Comparison of ENCODE assay signal across 10 cellular contexts in genomic region chr1:108817016-108817415, GRCh38. TPM values are rescaled to one million over a fixed set of nuclear protein-coding genes. Genes with fewer than 3 reads are reported as not detected.
DNase-seq lines count a peak whose midpoint lies in the region; ATAC-seq lines count a peak whose summit lies in the region.
"Had no signal": no experiment of that assay in that cellular context is flagged by ENCODE, and none has a peak within 500 bp of the region (broad histone marks: within the 10 kb centered on the region; RNA-seq: fewer than 3 reads in every experiment).

No MANE protein-coding gene starts in this region.

- H3K36me3 ChIP-seq in ACC112 (ENCODE audit: insufficient read depth, low read length) (no peaks in the 10 kb centered on the region), ectodermal cell (ENCODE audit: control insufficient read depth, insufficient read depth, low read length) (no peaks in the 10 kb centered on the region), mucosa of rectum (ENCODE audit: control insufficient read depth in 2 of 2, insufficient read depth in 2 of 2, low read length in 2 of 2) (no peaks in the 10 kb centered on the region)

- H3K9me3 ChIP-seq in ectodermal cell (ENCODE audit: control insufficient read depth, low read length): no peaks in the 10 kb centered on the region
- no peaks in the 10 kb centered on the region for H3K9me3 ChIP-seq in mucosa of rectum (ENCODE audit: control insufficient read depth in 2 of 2, low read length in 2 of 2)

- H3K79me2 ChIP-seq in ACC112 (ENCODE audit: control insufficient read depth, insufficient read depth, low read length, unreplicated experiment): no peaks in the 10 kb centered on the region

- peaks cover 31% of the 10 kb centered on the region for H3K4me1 ChIP-seq in ACC112 (ENCODE audit: control insufficient read depth, insufficient read depth, low read length, unreplicated experiment)
- peaks cover 16% of the 10 kb centered on the region for H3K4me1 ChIP-seq in ectodermal cell (ENCODE audit: control insufficient read depth, insufficient read depth, low read length)
- peaks cover 8 to 16% of the 10 kb centered on the region in 2 donors for H3K4me1 ChIP-seq in mucosa of rectum (ENCODE audit: control insufficient read depth in 2 of 2, insufficient read depth in 2 of 2, low read length in 2 of 2)

- H3K4me3 ChIP-seq in ACC112 (ENCODE audit: low read depth, low read length) (peak overlapping the region; percentile 68), ectodermal cell (ENCODE audit: insufficient read depth, low read depth, low read length) (no peak overlapping the region), mucosa of rectum (ENCODE audit: low read length in 2 of 2) (peak overlapping the region; percentile 43 to 55)

- peak overlapping the region; percentile 24 to 33 for H3K9ac ChIP-seq in mucosa of rectum (ENCODE audit: low read depth in 1 of 2, low read length in 2 of 2)
- H3K9ac ChIP-seq: KMS-11 had no signal

- DNase-seq in NCI-H2107 (lab: John Stamatoyannopoulos, UW): peak; percentile 64
- no peak for DNase-seq in stimulated activated CD4-positive, alpha-beta T cell treated with anti-CD3 and anti-CD28 coated beads, Interleukin-2, amount 100 ng/mL, for 24 hours
- DNase-seq in stimulated activated CD4-positive, alpha-beta T cell treated with anti-CD3 and anti-CD28 coated beads, Interleukin-15, amount 100 ng/mL, for 24 hours: no peak
- DNase-seq: CD4-positive, CD25-positive, alpha-beta regulatory T cell had no signal

- 68 to 83% methylated on average over 8 of the region's 8 CpGs for WGBS in ectodermal cell, 2 experiments

- ATAC-seq in HG02798 (IDR thresholded peaks at IDR 0.05; ENCODE audit: poor library complexity, unreplicated experiment): no peak
- ATAC-seq in GM19351 (IDR thresholded peaks at IDR 0.05; ENCODE audit: unreplicated experiment): no peak

- peak overlapping the region; percentile 54 for H2AFZ ChIP-seq in ACC112 (ENCODE audit: low read length, unreplicated experiment)

- no peaks in the 10 kb centered on the region for H3K27me3 ChIP-seq in ACC112 (ENCODE audit: insufficient read depth, low read length)
- H3K27me3 ChIP-seq in ectodermal cell (ENCODE audit: control insufficient read depth, insufficient read depth, low read length, poor library complexity, severe bottlenecking): no peaks in the 10 kb centered on the region
- no peaks in the 10 kb centered on the region for H3K27me3 ChIP-seq in mucosa of rectum (ENCODE audit: control insufficient read depth in 2 of 2, insufficient read depth in 2 of 2, low read length in 2 of 2)

- H3K27ac ChIP-seq in ACC112 (ENCODE audit: low read depth, low read length) (peak overlapping the region; percentile 96), ectodermal cell (ENCODE audit: insufficient read depth, low read depth, low read length, poor library complexity, severe bottlenecking) (peak overlapping the region; percentile 95), mucosa of rectum (ENCODE audit: low read depth in 2 of 2, low read length in 2 of 2) (peak overlapping the region; percentile 50 to 77)
- H3K27ac ChIP-seq: KMS-11 had no signal

RNA-seq across cellular contexts. Expression of gene AKNAD1, which starts 39.9 kb away (rescaled TPM):
- polyA plus RNA-seq in ectodermal cell (2013, experiment 1 of 4): not detected
- not detected for polyA plus RNA-seq in ectodermal cell (2013, experiment 2 of 4)
- not detected for polyA plus RNA-seq in ectodermal cell (2013, experiment 3 of 4)
- not detected for polyA plus RNA-seq in ectodermal cell (2013, experiment 4 of 4)
- polyA plus RNA-seq: CD4-positive, CD25-positive, alpha-beta regulatory T cell had no signal

RNA-seq across cellular contexts. Expression of gene GPSM2, which starts 59.8 kb away (rescaled TPM):
- 16.8 TPM for polyA plus RNA-seq in ectodermal cell (2013, experiment 1 of 4)
- polyA plus RNA-seq in ectodermal cell (2013, experiment 2 of 4): 14.1 TPM
- 18.4 TPM for polyA plus RNA-seq in ectodermal cell (2013, experiment 3 of 4)
- polyA plus RNA-seq in ectodermal cell (2013, experiment 4 of 4): 21.2 TPM
